Comparison of ENCODE assay signal across 1 cellular context in genomic region chr12:110072636-110073035, GRCh38.
TF ChIP-seq lines count a peak whose summit lies in the region.

No MANE protein-coding gene starts in this region.

TF ChIP-seq in HEK293, 187 proteins besides CTCF, POLR2A, EP300 and RAD21:
- peak; percentile 58; the same call in 1 of the 2 replicates for TF ChIP-seq EGR2 (tag by site-specific recombination; IDR thresholded peaks at IDR 0.05; ENCODE audit: low read depth)
- peak; percentile 53 for TF ChIP-seq ZFHX2 (tag by site-specific recombination; conservative IDR thresholded peaks at IDR 0.05)
TF ChIP-seq in HEK293: peak in this region for 2; not testable (repeated sequence) for 185.
